8 cellular contexts compared by ENCODE assay signal in genomic region chr17:4997302-4998026, GRCh38. TPM values are rescaled to one million over a fixed set of nuclear protein-coding genes. Genes with fewer than 3 reads are reported as not detected.
DNase-seq lines count a peak whose midpoint lies in the region; ATAC-seq and TF ChIP-seq lines count a peak whose summit lies in the region.

Gene INCA1, minus strand, starts transcription at chr17:4997522. Its CDS starts 3,085 bp downstream, at chr17:4994437.
Gene KIF1C, plus strand, starts transcription at chr17:4997950. Its CDS starts 2,297 bp downstream, at chr17:5000247.

- H3K27me3 ChIP-seq in CD8-positive, alpha-beta memory T cell (ENCODE audit: insufficient read depth, low read length, poor library complexity, severe bottlenecking), result no peaks in the 10 kb centered on the region
- no peaks in the 10 kb centered on the region for H3K27me3 ChIP-seq in endocrine pancreas (ENCODE audit: control insufficient read depth, insufficient read depth, low read length)

- DNase-seq in CD8-positive, alpha-beta memory T cell, result peak; percentile 84 to 93 (median 91)
- peak; percentile 81 to 91 for DNase-seq in NOMO-1 (lab: John Stamatoyannopoulos, UW; ENCODE audit: unreplicated experiment in 2 of 2)
- DNase-seq in activated CD8-positive, alpha-beta memory T cell treated with anti-CD3 and anti-CD28 coated beads, Interleukin-2, amount 50 U/mL, for 1 hour (ENCODE audit: extremely low read depth), result peak; percentile 64
- DNase-seq in mesothelial cell of epicardium (ENCODE audit: low spot score in 2 of 2, unreplicated experiment in 2 of 2), result peak; percentile 89 to 94
- DNase-seq in stimulated activated CD8-positive, alpha-beta memory T cell treated with anti-CD3 and anti-CD28 coated beads, Interleukin-15, amount 100 ng/mL, for 4 hours (ENCODE audit: low read depth in 2 of 2), result peak; percentile 78

- peaks cover 0 to 18% (median 0%) of the 10 kb centered on the region in 3 donors for H3K36me3 Mint-ChIP-seq in CD8-positive, alpha-beta memory T cell
- peaks cover 13% of the 10 kb centered on the region for H3K36me3 Mint-ChIP-seq in mesothelial cell of epicardium

- H3K9me3 ChIP-seq in CD8-positive, alpha-beta memory T cell (ENCODE audit: low read length), result no peaks in the 10 kb centered on the region
- H3K9me3 ChIP-seq in endocrine pancreas (ENCODE audit: control insufficient read depth, low read length), result no peaks in the 10 kb centered on the region

- peak within 1 kb of the TSS; percentile 47 for H3K9ac ChIP-seq in endocrine pancreas (ENCODE audit: control insufficient read depth, insufficient read depth, low read length)

- H3K27me3 Mint-ChIP-seq in CD8-positive, alpha-beta memory T cell, result no peaks in the 10 kb centered on the region
- peaks cover 5% of the 10 kb centered on the region for H3K27me3 Mint-ChIP-seq in mesothelial cell of epicardium (ENCODE audit: low read depth)

- peak within 1 kb of the TSS; percentile 75 to 95 (median 87) for H3K27ac Mint-ChIP-seq in CD8-positive, alpha-beta memory T cell
- H3K27ac Mint-ChIP-seq in mesothelial cell of epicardium, result peak within 1 kb of the TSS; percentile 87

- H3K4me3 Mint-ChIP-seq in CD8-positive, alpha-beta memory T cell, result peak within 1 kb of the TSS; percentile 80 to 88 (median 84)
- peak within 1 kb of the TSS; percentile 86 for H3K4me3 Mint-ChIP-seq in mesothelial cell of epicardium

- H3K4me1 Mint-ChIP-seq in CD8-positive, alpha-beta memory T cell, result peaks cover 18 to 33% (median 26%) of the 10 kb centered on the region in 3 donors
- peaks cover 16% of the 10 kb centered on the region for H3K4me1 Mint-ChIP-seq in mesothelial cell of epicardium

- H3K27ac ChIP-seq in CD8-positive, alpha-beta memory T cell (ENCODE audit: low read depth, low read length), result peak within 1 kb of the TSS; percentile 51

- POLR2A ChIA-PET in CD8-positive, alpha-beta memory T cell (lab: Charles Lee), result interaction anchor here (0.6 to 2.6 kb wide), 8 partner anchors 8 to 81 kb away, joined by 3 to 20 read pairs (median 6); partner anchors contain the start of genes CAMTA2, PFN1 and SPAG7

- peaks cover 21% of the 10 kb centered on the region for H3K4me1 ChIP-seq in CD8-positive, alpha-beta memory T cell (ENCODE audit: insufficient read depth, low read length)
- H3K4me1 ChIP-seq in endocrine pancreas (ENCODE audit: control insufficient read depth, insufficient read depth, low read length), result no peaks in the 10 kb centered on the region

- ATAC-seq in GM19452 (IDR thresholded peaks at IDR 0.05; ENCODE audit: unreplicated experiment), result peak; percentile 83
- ATAC-seq in HG03571 (IDR thresholded peaks at IDR 0.05; ENCODE audit: unreplicated experiment), result peak; percentile 84

- H3K36me3 ChIP-seq in CD8-positive, alpha-beta memory T cell (ENCODE audit: insufficient read depth, low read length), result peaks cover 4% of the 10 kb centered on the region
- H3K36me3 ChIP-seq in endocrine pancreas (ENCODE audit: control insufficient read depth, insufficient read depth, low read length), result no peaks in the 10 kb centered on the region

- CTCF ChIA-PET in CD8-positive, alpha-beta memory T cell (lab: Charles Lee), result interaction anchor here (1.0 to 1.9 kb wide), 11 partner anchors 8 to 95 kb away, joined by 3 to 7 read pairs (median 4); partner anchors contain the start of genes CHRNE, RNF167, SLC25A11 and SLC52A1

- no peaks in the 10 kb centered on the region for H3K9me3 Mint-ChIP-seq in CD8-positive, alpha-beta memory T cell
- no peaks in the 10 kb centered on the region for H3K9me3 Mint-ChIP-seq in mesothelial cell of epicardium

- peak; percentile 14 for TF ChIP-seq CTCF in mesothelial cell of epicardium (IDR thresholded peaks at IDR 0.05; ENCODE audit: unreplicated experiment)

- peak within 1 kb of the TSS; percentile 61 for H3K4me3 ChIP-seq in CD8-positive, alpha-beta memory T cell (ENCODE audit: low read length)
- H3K4me3 ChIP-seq in endocrine pancreas (ENCODE audit: control insufficient read depth, insufficient read depth, low read length), result no peak within 1 kb of the TSS

RNA-seq across cellular contexts. Expression of gene INCA1, which starts in this region (rescaled TPM):
- total RNA-seq in CD8-positive, alpha-beta memory T cell, result under 1 TPM; 0.18 to 0.37 TPM
- polyA plus RNA-seq in CD8-positive, alpha-beta memory T cell, result 0.58 TPM
- 1.7 to 3.1 TPM (median 2.7 TPM) in 3 replicates for total RNA-seq in mesothelial cell of epicardium

RNA-seq across cellular contexts. Expression of gene KIF1C, which starts in this region (rescaled TPM):
- total RNA-seq in CD8-positive, alpha-beta memory T cell, result 10 to 100 TPM; 73.4 to 77.3 TPM
- 8.0 TPM for polyA plus RNA-seq in CD8-positive, alpha-beta memory T cell
- total RNA-seq in mesothelial cell of epicardium, result 78.5 to 82.9 TPM (median 81.7 TPM) in 3 replicates
